ENCODE assay signal across 28 cellular contexts in genomic region chr6:28011716-28012115, GRCh38. TPM values are rescaled to one million over a fixed set of nuclear protein-coding genes. Genes with fewer than 3 reads are reported as not detected.
"Had no signal": no experiment of that assay in that cellular context is flagged by ENCODE, and none has a peak within 500 bp of the region (broad histone marks: within the 10 kb centered on the region; RNA-seq: fewer than 3 reads in every experiment).

No MANE protein-coding gene starts in this region.

- H3K9me3 Mint-ChIP-seq: activated naive CD8-positive, alpha-beta T cell treated with anti-CD3 and anti-CD28 coated beads for 36 hours; central memory CD8-positive, alpha-beta T cell; stimulated activated effector memory CD8-positive, alpha-beta T cell treated with anti-CD3 and anti-CD28 coated beads, Interleukin-12 subunit alpha, Interleukin-12 subunit beta, amount 100 ng/mL, for 72 hours had no signal

- H3K4me3 Mint-ChIP-seq: activated CD4-positive, alpha-beta T cell treated with anti-CD3 and anti-CD28 coated beads, Interleukin-2, amount 10 ng/mL, durations not matched to agents 24 days and 14 days; activated naive CD8-positive, alpha-beta T cell treated with anti-CD3 and anti-CD28 coated beads for 36 hours; central memory CD8-positive, alpha-beta T cell; stimulated activated effector memory CD8-positive, alpha-beta T cell treated with anti-CD3 and anti-CD28 coated beads, Interleukin-12 subunit alpha, Interleukin-12 subunit beta, amount 100 ng/mL, for 72 hours; T-helper 2 cell treated with Interferon-gamma antibody and Interleukin-4, amounts not matched to agents 5 μg/mL and 100 μg/mL, for 36 hours; type B pancreatic cell had no signal

- H2AFZ ChIP-seq: parathyroid adenoma had no signal

- H3K4me1 Mint-ChIP-seq: stimulated activated effector memory CD8-positive, alpha-beta T cell treated with anti-CD3 and anti-CD28 coated beads, Interleukin-12 subunit alpha, Interleukin-12 subunit beta, amount 100 ng/mL, for 72 hours had no signal

- H3K36me3 ChIP-seq: breast epithelium, gastrocnemius medialis, lower lobe of right lung, vagina had no signal

- H3K27me3 ChIP-seq: gastrocnemius medialis, vagina had no signal

- H3K36me3 Mint-ChIP-seq: activated naive CD8-positive, alpha-beta T cell treated with anti-CD3 and anti-CD28 coated beads for 36 hours; stimulated activated effector memory CD8-positive, alpha-beta T cell treated with anti-CD3 and anti-CD28 coated beads, Interleukin-12 subunit alpha, Interleukin-12 subunit beta, amount 100 ng/mL, for 72 hours; type B pancreatic cell had no signal

- H3K4me1 ChIP-seq: breast epithelium, gastrocnemius medialis, lower lobe of right lung, parathyroid adenoma, vagina had no signal

- H3K27ac Mint-ChIP-seq: activated CD4-positive, alpha-beta T cell treated with anti-CD3 and anti-CD28 coated beads, Interleukin-2, amount 10 ng/mL, durations not matched to agents 24 days and 14 days; activated naive CD8-positive, alpha-beta T cell treated with anti-CD3 and anti-CD28 coated beads for 36 hours; stimulated activated effector memory CD8-positive, alpha-beta T cell treated with anti-CD3 and anti-CD28 coated beads, Interleukin-12 subunit alpha, Interleukin-12 subunit beta, amount 100 ng/mL, for 72 hours; T-helper 2 cell treated with Interferon-gamma antibody and Interleukin-4, amounts not matched to agents 5 μg/mL and 100 μg/mL, for 36 hours; type B pancreatic cell had no signal

- ATAC-seq: activated CD4-positive, CD25-positive, alpha-beta regulatory T cell treated with anti-CD3 and anti-CD28 coated beads, Interleukin-2, amount 50 U/mL, for 24 hours; esophagus mucosa; gastrocnemius medialis; left lobe of liver; lower lobe of right lung; sciatic nerve; stimulated activated effector memory CD8-positive, alpha-beta T cell treated with anti-CD3 and anti-CD28 coated beads, Interleukin-12 subunit alpha, Interleukin-12 subunit beta, amount 100 ng/mL, for 72 hours had no signal

- H3K9ac ChIP-seq: parathyroid adenoma had no signal

- H3K4me3 ChIP-seq: breast epithelium, gastrocnemius medialis, lower lobe of right lung, vagina had no signal

- H3K79me2 ChIP-seq: parathyroid adenoma had no signal

- H3K27ac ChIP-seq: breast epithelium, gastrocnemius medialis, lower lobe of right lung, parathyroid adenoma, vagina, VCaP had no signal

- DNase-seq: activated CD4-positive, alpha-beta T cell treated with anti-CD3 and anti-CD28 coated beads, Interleukin-2, amount 10 ng/mL, durations not matched to agents 24 days and 14 days; activated naive CD8-positive, alpha-beta T cell treated with anti-CD3 and anti-CD28 coated beads for 36 hours; activated T-cell treated with anti-CD3 and anti-CD28 coated beads, Interleukin-2, amount 50 U/mL, for 1 hour; effector memory CD4-positive, alpha-beta T cell; gastrocnemius medialis; head of caudate nucleus; hypothalamus; lower lobe of right lung; mesendoderm; naive B cell; nucleus accumbens; small intestine; stimulated activated CD4-positive, alpha-beta T cell treated with anti-CD3 and anti-CD28 coated beads, Interleukin-2, amount 100 ng/mL, for 24 hours had no signal

- H3K9me3 ChIP-seq: breast epithelium, gastrocnemius medialis, lower lobe of right lung, vagina had no signal

RNA-seq across cellular contexts. Expression of gene OR2B6, which starts 54.7 kb away (rescaled TPM):
- total RNA-seq: activated CD4-positive, alpha-beta T cell treated with anti-CD3 and anti-CD28 coated beads, Interleukin-2, amount 10 ng/mL, durations not matched to agents 24 days and 14 days; activated naive CD8-positive, alpha-beta T cell treated with anti-CD3 and anti-CD28 coated beads for 36 hours; breast epithelium; dermis microvascular lymphatic vessel endothelial cell; esophagus mucosa; gastrocnemius medialis; left lobe of liver; lower lobe of right lung; mucosa of gallbladder; sciatic nerve; temporal lobe; vagina had no signal
